Comparison of ENCODE assay signal across 16 cellular contexts in genomic region chr9:113656771-113657670, GRCh38.
DNase-seq lines count a peak whose midpoint lies in the region; ATAC-seq and TF ChIP-seq lines count a peak whose summit lies in the region.
"Had no signal": no experiment of that assay in that cellular context is flagged by ENCODE, and none has a peak within 500 bp of the region (broad histone marks: within the 10 kb centered on the region; RNA-seq: fewer than 3 reads in every experiment).

No MANE protein-coding gene starts in this region.

- WGBS in neuronal stem cell (ENCODE audit: extremely low coverage in 2 of 2, insufficient read length in 2 of 2, insufficient replicate concordance in 1 of 2), 2 donors: no CpG with 5 or more reads among the region's 21 CpGs

- H3K18ac ChIP-seq in neuronal stem cell (ENCODE audit: low read length): no peak overlapping the region

- H3K4me2 ChIP-seq in GM23338: no peak overlapping the region
- no peak overlapping the region for H3K4me2 ChIP-seq in neuronal stem cell (ENCODE audit: insufficient read depth, low read length, poor library complexity, severe bottlenecking)

- H3K36me3 ChIP-seq in GM23338 (ENCODE audit: insufficient read depth) (no peaks in the 10 kb centered on the region), SJCRH30 (no peaks in the 10 kb centered on the region), neuronal stem cell (replicated peaks in 1 of 2; ENCODE audit: control insufficient read depth in 2 of 2, insufficient read depth in 2 of 2, low read length in 2 of 2) (no peaks in the 10 kb centered on the region)
- H3K36me3 ChIP-seq: lower lobe of right lung, ovary, right lobe of liver had no signal

- H3K27ac Mint-ChIP-seq in GM23338 (no peak overlapping the region), endothelial cell (ENCODE audit: unreplicated experiment) (peak overlapping the region; percentile 92)
- H3K27ac Mint-ChIP-seq: activated naive CD8-positive, alpha-beta T cell; activated T-helper 17 cell treated with anti-CD3 and anti-CD28 coated beads, Interleukin-2, amount 50 U/mL, for 72 hours; dendritic cell treated with granulocyte-macrophage colony-stimulating factor and Interleukin-4, amounts not matched to agents 40 ng/mL and 50 ng/mL, for 4 days; stimulated activated naive CD8-positive, alpha-beta T cell treated with anti-CD3 and anti-CD28 coated beads, Interleukin-15, Interleukin-2, amounts not matched to agents 100 ng/mL and 50 ng/mL, for 24 hours; T-helper 17 cell had no signal

- H3K9me3 Mint-ChIP-seq in GM23338 (no peaks in the 10 kb centered on the region), endothelial cell (ENCODE audit: unreplicated experiment) (no peaks in the 10 kb centered on the region)
- H3K9me3 Mint-ChIP-seq: activated T-helper 17 cell treated with anti-CD3 and anti-CD28 coated beads, Interleukin-2, amount 50 U/mL, for 72 hours; dendritic cell treated with granulocyte-macrophage colony-stimulating factor and Interleukin-4, amounts not matched to agents 40 ng/mL and 50 ng/mL, for 4 days; stimulated activated naive CD8-positive, alpha-beta T cell treated with anti-CD3 and anti-CD28 coated beads, Interleukin-15, Interleukin-2, amounts not matched to agents 100 ng/mL and 50 ng/mL, for 24 hours had no signal

- 0 out of 2 replicates have a peak overlapping the region, but pooled peaks have one; percentile 28 for H2AFZ ChIP-seq in GM23338
- peak overlapping the region; percentile 37 for H2AFZ ChIP-seq in neuronal stem cell (ENCODE audit: low read length)

- no peaks in the 10 kb centered on the region for H4K20me1 ChIP-seq in GM23338 (replicated peaks; ENCODE audit: insufficient read depth)

- no peak overlapping the region for H2BK120ac ChIP-seq in neuronal stem cell (ENCODE audit: low read depth, low read length)

- H3K27me3 ChIP-seq in GM23338 (ENCODE audit: insufficient read depth): no peaks in the 10 kb centered on the region
- no peaks in the 10 kb centered on the region for H3K27me3 ChIP-seq in SJCRH30
- peaks cover 0 to 5% (median 0%) of the 10 kb centered on the region in 3 experiments for H3K27me3 ChIP-seq in neuronal stem cell (ENCODE audit: control insufficient read depth in 3 of 3, insufficient read depth in 3 of 3, low read depth in 1 of 3, low read length in 3 of 3)
- H3K27me3 ChIP-seq: ovary, right lobe of liver had no signal

- H2BK12ac ChIP-seq in neuronal stem cell (ENCODE audit: low read length): peak overlapping the region; percentile 69

- no peaks in the 10 kb centered on the region for H3K79me1 ChIP-seq in neuronal stem cell (ENCODE audit: low read depth, low read length)

- H3K14ac ChIP-seq in neuronal stem cell (ENCODE audit: low read length): no peak overlapping the region

- H3K9me3 ChIP-seq in SJCRH30 (replicated peaks): no peaks in the 10 kb centered on the region
- no peaks in the 10 kb centered on the region for H3K9me3 ChIP-seq in neuronal stem cell (replicated peaks in 1 of 2; ENCODE audit: control insufficient read depth in 2 of 2, insufficient read depth in 1 of 2, low read depth in 1 of 2, low read length in 2 of 2)
- H3K9me3 ChIP-seq: lower lobe of right lung, ovary, right lobe of liver had no signal

- no peaks in the 10 kb centered on the region for H3K79me2 ChIP-seq in GM23338 (replicated peaks; ENCODE audit: insufficient read depth)

- peak overlapping the region; percentile 77 for H2BK15ac ChIP-seq in neuronal stem cell (ENCODE audit: low read length)

- H3K23ac ChIP-seq in neuronal stem cell (ENCODE audit: low read depth, low read length, poor library complexity): no peak overlapping the region

- no peak overlapping the region for H3K4ac ChIP-seq in neuronal stem cell (ENCODE audit: low read length)

- TF ChIP-seq CTCF in GM23338 (conservative IDR thresholded peaks at IDR 0.05; ENCODE audit: low read depth in 2 of 2) (no peak), endothelial cell (IDR thresholded peaks at IDR 0.05; ENCODE audit: unreplicated experiment) (no peak)

- DNase-seq in GM23338 (ENCODE audit: low spot score): peak; percentile 21
- peak; percentile 35 to 50 for DNase-seq in SJCRH30
- no peak for DNase-seq in endothelial cell (ENCODE audit: low spot score)
- DNase-seq in neuronal stem cell (ENCODE audit: low spot score): no peak
- no peak for DNase-seq in GM19240 (ENCODE audit: insufficient read length, low spot score)
- DNase-seq in activated CD8-positive, alpha-beta memory T cell treated with anti-CD3 and anti-CD28 coated beads for 24 hours: no peak

- no peaks in the 10 kb centered on the region for H3K36me3 Mint-ChIP-seq in GM23338 (ENCODE audit: low read depth)
- H3K36me3 Mint-ChIP-seq in endothelial cell (ENCODE audit: low read depth, unreplicated experiment): peaks cover 8% of the 10 kb centered on the region
- H3K36me3 Mint-ChIP-seq: activated naive CD8-positive, alpha-beta T cell had no signal

- H3K4me1 Mint-ChIP-seq in GM23338 (peaks cover 19% of the 10 kb centered on the region), endothelial cell (ENCODE audit: unreplicated experiment) (peaks cover 77% of the 10 kb centered on the region)

- no peak overlapping the region for H2BK5ac ChIP-seq in neuronal stem cell (ENCODE audit: low read length)

- ATAC-seq in GM23338 (no peak), GM19463 (IDR thresholded peaks at IDR 0.05; ENCODE audit: unreplicated experiment) (no peak), HG03159 (IDR thresholded peaks at IDR 0.05; ENCODE audit: unreplicated experiment) (no peak)

- H4K91ac ChIP-seq in neuronal stem cell (ENCODE audit: low read depth, low read length, poor library complexity): no peak overlapping the region

- H3K4me1 ChIP-seq in GM23338 (ENCODE audit: insufficient read depth) (peaks cover 3% of the 10 kb centered on the region; the same call in 1 of the 2 replicates), SJCRH30 (peaks cover 12% of the 10 kb centered on the region), neuronal stem cell (ENCODE audit: control insufficient read depth in 2 of 2, insufficient read depth in 1 of 2, low read depth in 1 of 2, low read length in 2 of 2) (peaks cover 3 to 12% of the 10 kb centered on the region in 2 donors)

- H3K27me3 Mint-ChIP-seq in GM23338 (ENCODE audit: insufficient read depth, low read depth, poor library complexity) (peaks cover 19% of the 10 kb centered on the region), endothelial cell (ENCODE audit: unreplicated experiment) (peaks cover 26% of the 10 kb centered on the region)

- H4K8ac ChIP-seq in neuronal stem cell (ENCODE audit: low read depth, low read length): no peak overlapping the region

- peak overlapping the region; percentile 34 for H3K9ac ChIP-seq in neuronal stem cell (ENCODE audit: low read depth, low read length, poor library complexity)

- H3K4me3 Mint-ChIP-seq in GM23338 (no peak overlapping the region), endothelial cell (ENCODE audit: unreplicated experiment) (peak overlapping the region; percentile 47)
- H3K4me3 Mint-ChIP-seq: activated naive CD8-positive, alpha-beta T cell; activated T-helper 17 cell treated with anti-CD3 and anti-CD28 coated beads, Interleukin-2, amount 50 U/mL, for 72 hours; dendritic cell treated with granulocyte-macrophage colony-stimulating factor and Interleukin-4, amounts not matched to agents 40 ng/mL and 50 ng/mL, for 4 days; stimulated activated naive CD8-positive, alpha-beta T cell treated with anti-CD3 and anti-CD28 coated beads, Interleukin-15, Interleukin-2, amounts not matched to agents 100 ng/mL and 50 ng/mL, for 24 hours; T-helper 17 cell had no signal

- no peak overlapping the region for H3K4me3 ChIP-seq in GM23338
- H3K4me3 ChIP-seq in SJCRH30: peak overlapping the region; percentile 18; the same call in 1 of the 2 replicates
- H3K4me3 ChIP-seq in neuronal stem cell (ENCODE audit: low read length in 2 of 2): no peak overlapping the region
- H3K4me3 ChIP-seq: lower lobe of right lung, ovary, right lobe of liver had no signal

- no peak overlapping the region for H3K27ac ChIP-seq in GM23338 (ENCODE audit: low read depth)
- no peak overlapping the region for H3K27ac ChIP-seq in SJCRH30
- no peak overlapping the region for H3K27ac ChIP-seq in neuronal stem cell (replicated peaks; ENCODE audit: low read length)
- H3K27ac ChIP-seq: lower lobe of right lung, ovary, right lobe of liver had no signal

- H2AK5ac ChIP-seq in neuronal stem cell (ENCODE audit: low read depth, low read length): peak overlapping the region; percentile 73

- H3F3A ChIP-seq in GM23338 (replicated peaks; ENCODE audit: low read depth): 0 out of 2 replicates have a peak, but pooled peaks cover 5% of the 10 kb centered on the region

- no peaks in the 10 kb centered on the region for H3K9me2 ChIP-seq in GM23338 (ENCODE audit: insufficient read depth)

TF ChIP-seq in GM23338, 12 proteins besides CTCF, POLR2A, EP300 and RAD21 (continues in another document):
- TF ChIP-seq STAT1 (IDR thresholded peaks at IDR 0.05; ENCODE audit: unreplicated experiment): no peak
- TF ChIP-seq NANOG (IDR thresholded peaks at IDR 0.05; ENCODE audit: borderline replicate concordance): no peak
- no peak for TF ChIP-seq POLR2AphosphoS5 (IDR thresholded peaks at IDR 0.05; ENCODE audit: low read depth)
- TF ChIP-seq ZNF114 (CRISPR knock-in tag; IDR thresholded peaks at IDR 0.05): no peak
- TF ChIP-seq, protein P1, sequence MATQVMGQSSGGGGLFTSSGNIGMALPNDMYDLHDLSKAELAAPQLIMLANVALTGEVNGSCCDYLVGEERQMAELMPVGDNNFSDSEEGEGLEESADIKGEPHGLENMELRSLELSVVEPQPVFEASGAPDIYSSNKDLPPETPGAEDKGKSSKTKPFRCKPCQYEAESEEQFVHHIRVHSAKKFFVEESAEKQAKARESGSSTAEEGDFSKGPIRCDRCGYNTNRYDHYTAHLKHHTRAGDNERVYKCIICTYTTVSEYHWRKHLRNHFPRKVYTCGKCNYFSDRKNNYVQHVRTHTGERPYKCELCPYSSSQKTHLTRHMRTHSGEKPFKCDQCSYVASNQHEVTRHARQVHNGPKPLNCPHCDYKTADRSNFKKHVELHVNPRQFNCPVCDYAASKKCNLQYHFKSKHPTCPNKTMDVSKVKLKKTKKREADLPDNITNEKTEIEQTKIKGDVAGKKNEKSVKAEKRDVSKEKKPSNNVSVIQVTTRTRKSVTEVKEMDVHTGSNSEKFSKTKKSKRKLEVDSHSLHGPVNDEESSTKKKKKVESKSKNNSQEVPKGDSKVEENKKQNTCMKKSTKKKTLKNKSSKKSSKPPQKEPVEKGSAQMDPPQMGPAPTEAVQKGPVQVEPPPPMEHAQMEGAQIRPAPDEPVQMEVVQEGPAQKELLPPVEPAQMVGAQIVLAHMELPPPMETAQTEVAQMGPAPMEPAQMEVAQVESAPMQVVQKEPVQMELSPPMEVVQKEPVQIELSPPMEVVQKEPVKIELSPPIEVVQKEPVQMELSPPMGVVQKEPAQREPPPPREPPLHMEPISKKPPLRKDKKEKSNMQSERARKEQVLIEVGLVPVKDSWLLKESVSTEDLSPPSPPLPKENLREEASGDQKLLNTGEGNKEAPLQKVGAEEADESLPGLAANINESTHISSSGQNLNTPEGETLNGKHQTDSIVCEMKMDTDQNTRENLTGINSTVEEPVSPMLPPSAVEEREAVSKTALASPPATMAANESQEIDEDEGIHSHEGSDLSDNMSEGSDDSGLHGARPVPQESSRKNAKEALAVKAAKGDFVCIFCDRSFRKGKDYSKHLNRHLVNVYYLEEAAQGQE (IDR thresholded peaks at IDR 0.05; ENCODE audit: unreplicated experiment): no peak
- TF ChIP-seq JUNB (IDR thresholded peaks at IDR 0.05; ENCODE audit: unreplicated experiment): no peak
- TF ChIP-seq CREB1 (CRISPR knock-in tag; IDR thresholded peaks at IDR 0.05; ENCODE audit: low read depth): no peak

Comparison
In these comparisons a context has a peak if more than half of its experiments do, and no peak if none do; other contexts are left out.
1. DNase-seq: peak in GM23338 (single experiment) and SJCRH30 (2 of 2); none in endothelial cell (single experiment), neuronal stem cell (single experiment), GM19240 (single experiment) and activated CD8-positive, alpha-beta memory T cell treated with anti-CD3 and anti-CD28 coated beads for 24 hours (single experiment).